ENCODE assay signal across 1 cellular context in the genomic region with DNA sequence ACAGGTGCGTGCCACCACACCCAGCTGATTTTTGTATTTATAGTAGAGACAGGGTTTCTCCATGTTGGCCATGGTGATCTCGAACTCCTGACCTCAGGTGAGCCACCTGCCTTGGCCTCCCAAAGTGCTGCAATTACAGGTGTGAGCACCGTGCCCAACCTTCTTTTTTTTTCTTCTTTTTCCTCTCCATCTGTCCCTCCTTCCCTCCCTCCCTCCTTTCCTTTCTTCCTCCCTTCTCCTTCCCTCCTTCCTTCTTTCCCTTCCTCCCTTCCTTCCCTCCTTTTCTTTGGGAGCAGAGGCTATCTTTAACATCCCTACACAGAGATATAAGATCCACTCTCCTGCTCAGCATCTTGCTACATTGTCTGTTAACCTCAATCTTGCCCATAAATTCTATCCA.
TF ChIP-seq lines count a peak whose summit lies in the region.

No MANE protein-coding gene starts in this region.

TF ChIP-seq in IMR-90, 13 proteins besides CTCF, POLR2A, EP300 and RAD21 (continued from another document):
- TF ChIP-seq MAFK (IDR thresholded peaks at IDR 0.05; ENCODE audit: low read depth, low read length) (no peak), RFX5 (IDR thresholded peaks at IDR 0.05; ENCODE audit: low read depth, low read length) (no peak), FOS (IDR thresholded peaks at IDR 0.05; ENCODE audit: low read depth, low read length) (no peak), MXI1 (IDR thresholded peaks at IDR 0.05; ENCODE audit: borderline replicate concordance, low read depth, low read length) (no peak), CEBPB (IDR thresholded peaks at IDR 0.05; ENCODE audit: low read depth, low read length) (no peak), SMC3 (IDR thresholded peaks at IDR 0.05; ENCODE audit: low read depth, low read length) (no peak)
